ENCODE assay signal across 13 cellular contexts in genomic region chr14:64915797-64916196, GRCh38. TPM values are rescaled to one million over a fixed set of nuclear protein-coding genes. Genes with fewer than 3 reads are reported as not detected.
DNase-seq lines count a peak whose midpoint lies in the region; ATAC-seq and TF ChIP-seq lines count a peak whose summit lies in the region.
"Had no signal": no experiment of that assay in that cellular context is flagged by ENCODE, and none has a peak within 500 bp of the region (broad histone marks: within the 10 kb centered on the region; RNA-seq: fewer than 3 reads in every experiment).

No MANE protein-coding gene starts in this region.

- no peaks in the 10 kb centered on the region for H3K27me3 Mint-ChIP-seq in stimulated activated naive CD8-positive, alpha-beta T cell treated with anti-CD3 and anti-CD28 coated beads, Interleukin-15, Interleukin-2, amounts not matched to agents 100 ng/mL and 50 ng/mL, for 24 hours
- H3K27me3 Mint-ChIP-seq in T-helper 17 cell (no peaks in the 10 kb centered on the region), glutamatergic neuron (ENCODE audit: unreplicated experiment) (peaks cover 11% of the 10 kb centered on the region)

- DNase-seq in stimulated activated naive CD8-positive, alpha-beta T cell treated with anti-CD3 and anti-CD28 coated beads, Interleukin-15, Interleukin-2, amounts not matched to agents 100 U/mL and 50 U/mL, for 24 hours, result no peak
- no peak for DNase-seq in T-helper 17 cell
- no peak for DNase-seq in glutamatergic neuron
- DNase-seq in DMS79 (lab: John Stamatoyannopoulos, UW), result no peak
- no peak for DNase-seq in stimulated activated CD4-positive, alpha-beta T cell treated with anti-CD3 and anti-CD28 coated beads, Interleukin-12 subunit alpha, Interleukin-12 subunit beta, amount 100 ng/mL, for 4 hours
- no peak for DNase-seq in caudate nucleus (lab: John Stamatoyannopoulos, UW)
- DNase-seq in dedifferentiated amniotic fluid mesenchymal stem cell (ENCODE audit: extremely low spot score), result no peak
- DNase-seq: aorta, NCI-H1930, ovary had no signal

- H3K9me3 ChIP-seq in T-helper 17 cell (ENCODE audit: control insufficient read depth, low read length, poor library complexity, severe bottlenecking), result no peaks in the 10 kb centered on the region
- H3K9me3 ChIP-seq: ovary had no signal

- no peak overlapping the region for H3K27ac ChIP-seq in caudate nucleus (ENCODE audit: low read depth, low read length)
- H3K27ac ChIP-seq: ovary had no signal

- H3K36me3 Mint-ChIP-seq in stimulated activated naive CD8-positive, alpha-beta T cell treated with anti-CD3 and anti-CD28 coated beads, Interleukin-15, Interleukin-2, amounts not matched to agents 100 ng/mL and 50 ng/mL, for 24 hours (ENCODE audit: low read depth), result peaks cover 48% of the 10 kb centered on the region
- H3K36me3 Mint-ChIP-seq in T-helper 17 cell (ENCODE audit: low read depth) (peaks cover 4% of the 10 kb centered on the region), glutamatergic neuron (ENCODE audit: unreplicated experiment) (no peaks in the 10 kb centered on the region)

- peak overlapping the region; percentile 4 for H3K27ac Mint-ChIP-seq in stimulated activated naive CD8-positive, alpha-beta T cell treated with anti-CD3 and anti-CD28 coated beads, Interleukin-15, Interleukin-2, amounts not matched to agents 100 ng/mL and 50 ng/mL, for 24 hours
- peak overlapping the region; percentile 98 for H3K27ac Mint-ChIP-seq in T-helper 17 cell
- no peak overlapping the region for H3K27ac Mint-ChIP-seq in glutamatergic neuron (ENCODE audit: unreplicated experiment)

- peak overlapping the region; percentile 87 for H3K4me3 Mint-ChIP-seq in stimulated activated naive CD8-positive, alpha-beta T cell treated with anti-CD3 and anti-CD28 coated beads, Interleukin-15, Interleukin-2, amounts not matched to agents 100 ng/mL and 50 ng/mL, for 24 hours
- H3K4me3 Mint-ChIP-seq in T-helper 17 cell, result peak overlapping the region; percentile 94
- H3K4me3 Mint-ChIP-seq in glutamatergic neuron (ENCODE audit: unreplicated experiment), result peak overlapping the region; percentile 90

- H3K9me3 Mint-ChIP-seq in stimulated activated naive CD8-positive, alpha-beta T cell treated with anti-CD3 and anti-CD28 coated beads, Interleukin-15, Interleukin-2, amounts not matched to agents 100 ng/mL and 50 ng/mL, for 24 hours, result no peaks in the 10 kb centered on the region
- no peaks in the 10 kb centered on the region for H3K9me3 Mint-ChIP-seq in glutamatergic neuron (ENCODE audit: unreplicated experiment)

- no peak for TF ChIP-seq CTCF in glutamatergic neuron (IDR thresholded peaks at IDR 0.05; ENCODE audit: partially characterized antibody, unreplicated experiment)

- H3K4me1 Mint-ChIP-seq in stimulated activated naive CD8-positive, alpha-beta T cell treated with anti-CD3 and anti-CD28 coated beads, Interleukin-15, Interleukin-2, amounts not matched to agents 100 ng/mL and 50 ng/mL, for 24 hours (ENCODE audit: low read depth), result peaks cover 64% of the 10 kb centered on the region
- H3K4me1 Mint-ChIP-seq in T-helper 17 cell, result peaks cover 49% of the 10 kb centered on the region
- peaks cover 9% of the 10 kb centered on the region for H3K4me1 Mint-ChIP-seq in glutamatergic neuron (ENCODE audit: low read depth, unreplicated experiment)

- no peak for ATAC-seq in stimulated activated naive CD8-positive, alpha-beta T cell treated with anti-CD3 and anti-CD28 coated beads, Interleukin-15, Interleukin-2, amounts not matched to agents 100 U/mL and 50 U/mL, for 24 hours
- ATAC-seq in T-helper 17 cell, result no peak

RNA-seq across cellular contexts. Expression of gene CHURC1, which starts 1.5 kb away (rescaled TPM):
- total RNA-seq in T-helper 17 cell, result 10 to 100 TPM; 69.5 to 78.3 TPM
- 40.6 TPM for total RNA-seq in glutamatergic neuron (ENCODE audit: unreplicated experiment)

RNA-seq across cellular contexts. Expression of gene GPX2, which starts 26.7 kb away (rescaled TPM):
- total RNA-seq in T-helper 17 cell, result not detected
- 1.3 TPM for total RNA-seq in glutamatergic neuron (ENCODE audit: unreplicated experiment)
- total RNA-seq: aorta; glomerular endothelial cell; T-helper 2 cell treated with Interferon-gamma antibody and Interleukin-4, amounts not matched to agents 100 ng/mL and 5 ng/mL, for 36 hours had no signal

RNA-seq across cellular contexts. Expression of gene SPTB, which starts 36.1 kb away (rescaled TPM):
- 1 to 10 TPM in 1 of 2 donors, under 1 TPM in 1; 0.40 to 8.4 TPM for total RNA-seq in T-helper 17 cell
- total RNA-seq in glutamatergic neuron (ENCODE audit: unreplicated experiment), result 1.9 TPM
- total RNA-seq: T-helper 2 cell treated with Interferon-gamma antibody and Interleukin-4, amounts not matched to agents 100 ng/mL and 5 ng/mL, for 36 hours had no signal

RNA-seq across cellular contexts. Expression of gene RAB15, which starts 56.3 kb away (rescaled TPM):
- total RNA-seq in T-helper 17 cell, result 1 to 10 TPM; 4.8 to 5.8 TPM
- 79.5 TPM for total RNA-seq in glutamatergic neuron (ENCODE audit: unreplicated experiment)
